9 cellular contexts compared by ENCODE assay signal in the genomic region with DNA sequence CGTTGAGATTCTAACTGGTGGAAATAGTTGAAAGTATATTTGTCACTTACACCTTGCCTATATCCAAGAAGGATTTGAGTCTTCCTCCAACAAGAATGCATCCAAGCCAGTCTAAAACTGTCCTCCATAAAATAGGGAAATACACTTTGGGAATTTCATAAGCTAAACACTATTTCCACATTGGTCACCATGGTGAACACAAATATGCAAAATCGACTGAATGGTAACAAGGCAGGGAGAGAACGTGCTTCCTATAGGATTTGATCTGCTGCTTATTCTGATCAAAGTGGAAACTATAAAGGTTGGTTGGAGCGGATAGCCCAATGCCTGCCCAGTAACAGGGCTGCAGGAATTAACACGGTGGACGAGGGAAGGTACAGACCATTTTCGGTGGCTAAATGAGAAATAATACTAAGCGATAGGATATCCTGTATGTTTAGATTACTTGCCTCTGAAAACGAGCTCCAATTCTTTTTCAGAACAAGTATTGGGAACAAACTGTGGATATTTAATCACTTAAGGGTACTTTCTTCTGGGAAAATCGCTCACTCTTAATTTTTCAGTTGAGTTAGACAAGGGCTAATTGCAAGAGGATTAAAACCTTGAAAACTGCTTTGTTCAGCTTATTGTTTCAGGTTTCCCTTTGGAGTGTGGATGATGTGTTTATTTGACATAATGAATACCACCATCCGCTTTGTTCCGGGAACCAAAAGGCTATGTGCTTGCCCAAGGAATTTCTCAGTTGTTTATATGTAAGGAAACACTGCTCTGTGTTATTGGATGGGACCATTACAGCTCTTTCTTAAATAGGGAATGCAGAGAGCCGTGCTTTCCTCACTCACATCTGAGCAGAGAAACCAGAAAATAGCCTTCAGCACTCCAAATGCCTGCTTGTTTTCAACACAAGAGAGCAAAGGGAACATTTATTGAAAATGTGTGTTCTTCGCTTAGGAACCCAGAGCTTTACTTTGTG.
DNase-seq lines count a peak whose midpoint lies in the region; ATAC-seq and TF ChIP-seq lines count a peak whose summit lies in the region.
"Had no signal": no experiment of that assay in that cellular context is flagged by ENCODE, and none has a peak within 500 bp of the region (broad histone marks: within the 10 kb centered on the region; RNA-seq: fewer than 3 reads in every experiment).

No MANE protein-coding gene starts in this region.

- intact Hi-C loops in Right ventricle myocardium superior (cut with DNase I): no loop called here
- intact Hi-C loops in left ventricle myocardium superior (cut with micrococcal nuclease): no loop called here
- intact Hi-C loops in uterus (cut with DNase I; ENCODE audit: low total_unique reads): loop anchor here (10.0 kb wide), 1 partner anchor 101 kb away; no protein-coding TSS in a partner anchor

- no peaks in the 10 kb centered on the region for H3K9me3 Mint-ChIP-seq in neural crest cell
- H3K9me3 Mint-ChIP-seq: stimulated activated effector memory CD8-positive, alpha-beta T cell treated with anti-CD3 and anti-CD28 coated beads, Interleukin-12 subunit alpha, Interleukin-12 subunit beta, amount 100 ng/mL, for 72 hours had no signal

- DNase-seq in Right ventricle myocardium superior (no peak), left ventricle myocardium superior (no peak), fibroblast of mammary gland (ENCODE audit: low read depth) (peak; percentile 39), neural crest cell (ENCODE audit: low read depth, low spot score) (no peak), uterus (no peak), NOMO-1 treated with dmso at 0.1 percent for 144 hours (lab: John Stamatoyannopoulos, UW; ENCODE audit: unreplicated experiment) (no peak), DMS153 treated with DMSO at 0.1 percent for 48 hours (lab: John Stamatoyannopoulos, UW; ENCODE audit: unreplicated experiment) (no peak)
- no peak for DNase-seq in stimulated activated CD4-positive, alpha-beta T cell treated with anti-CD3 and anti-CD28 coated beads, Interleukin-12 subunit alpha, Interleukin-12 subunit beta, amount 100 ng/mL, for 4 hours

- H3K27ac ChIP-seq in uterus: peak overlapping the region; percentile 89 to 92

- H3K36me3 Mint-ChIP-seq in neural crest cell (ENCODE audit: low read depth): no peaks in the 10 kb centered on the region
- H3K36me3 Mint-ChIP-seq: stimulated activated effector memory CD8-positive, alpha-beta T cell treated with anti-CD3 and anti-CD28 coated beads, Interleukin-12 subunit alpha, Interleukin-12 subunit beta, amount 100 ng/mL, for 72 hours had no signal

- TF ChIP-seq CTCF in fibroblast of mammary gland (conservative IDR thresholded peaks at IDR 0.05; ENCODE audit: control insufficient read depth, insufficient read depth, low read depth, low read length) (no peak), neural crest cell (conservative IDR thresholded peaks at IDR 0.05) (no peak), uterus (IDR thresholded peaks at IDR 0.05) (no peak)

- H3K4me1 ChIP-seq in uterus: no peaks in the 10 kb centered on the region

- H3K4me3 ChIP-seq in fibroblast of mammary gland (ENCODE audit: control insufficient read depth, low read depth, low read length) (no peak overlapping the region), uterus (peak overlapping the region in 1 of 2 donors; percentile 18)

- H3K4me1 Mint-ChIP-seq in neural crest cell: peaks cover 58% of the 10 kb centered on the region
- H3K4me1 Mint-ChIP-seq: stimulated activated effector memory CD8-positive, alpha-beta T cell treated with anti-CD3 and anti-CD28 coated beads, Interleukin-12 subunit alpha, Interleukin-12 subunit beta, amount 100 ng/mL, for 72 hours had no signal

- H3K27ac Mint-ChIP-seq in neural crest cell (ENCODE audit: unreplicated experiment): peak overlapping the region; percentile 19
- H3K27ac Mint-ChIP-seq: stimulated activated effector memory CD8-positive, alpha-beta T cell treated with anti-CD3 and anti-CD28 coated beads, Interleukin-12 subunit alpha, Interleukin-12 subunit beta, amount 100 ng/mL, for 72 hours had no signal

- no peaks in the 10 kb centered on the region for H3K27me3 Mint-ChIP-seq in neural crest cell (ENCODE audit: low read depth)

- no peaks in the 10 kb centered on the region for H3K27me3 ChIP-seq in uterus

- no peaks in the 10 kb centered on the region for H3K36me3 ChIP-seq in uterus

- ATAC-seq in Right ventricle myocardium superior (ENCODE audit: poor library complexity): peak; percentile 38
- no peak for ATAC-seq in left ventricle myocardium superior

- no peaks in the 10 kb centered on the region for H3K9me3 ChIP-seq in uterus

- no peak for TF ChIP-seq POLR2A in uterus (IDR thresholded peaks at IDR 0.05)

- peak overlapping the region; percentile 3 for H3K4me3 Mint-ChIP-seq in neural crest cell
- H3K4me3 Mint-ChIP-seq: stimulated activated effector memory CD8-positive, alpha-beta T cell treated with anti-CD3 and anti-CD28 coated beads, Interleukin-12 subunit alpha, Interleukin-12 subunit beta, amount 100 ng/mL, for 72 hours had no signal
